Comparison of ENCODE assay signal across 8 cellular contexts in the genomic region with DNA sequence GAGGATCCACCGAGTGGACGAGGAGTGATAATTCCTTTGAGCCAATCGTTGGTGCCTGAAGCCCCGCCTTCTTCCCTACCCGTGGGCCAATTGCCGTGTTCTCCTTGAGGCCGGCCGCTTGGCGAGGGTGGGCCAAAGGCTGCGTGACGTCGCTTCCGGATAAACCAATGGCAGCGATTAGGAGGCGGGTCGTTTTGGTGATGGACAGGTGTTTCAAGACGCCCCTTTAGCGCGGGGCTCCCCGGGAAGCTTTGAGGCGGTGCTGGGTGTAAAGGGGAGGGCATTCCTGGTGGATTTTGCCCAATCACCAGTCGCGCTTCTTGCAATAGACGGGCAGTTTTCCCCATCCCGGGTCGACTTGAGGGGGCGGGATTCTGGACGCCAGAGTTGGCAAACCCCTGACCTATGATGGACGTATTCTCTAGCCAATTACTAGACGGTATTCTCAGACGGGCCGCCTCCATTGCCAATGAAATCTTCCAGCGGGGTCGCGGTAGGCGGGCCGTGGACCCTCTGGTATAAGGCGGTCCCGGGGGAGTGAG. TPM values are rescaled to one million over a fixed set of nuclear protein-coding genes. Genes with fewer than 3 reads are reported as not detected.
DNase-seq lines count a peak whose midpoint lies in the region; ATAC-seq and TF ChIP-seq lines count a peak whose summit lies in the region.

No MANE protein-coding gene starts in this region.

- TF ChIP-seq POLR2A in lower leg skin (IDR thresholded peaks at IDR 0.05): no peak

- H3K27me3 Mint-ChIP-seq in activated CD8-positive, alpha-beta T cell treated with anti-CD3 and anti-CD28 coated beads for 36 hours: no peaks in the 10 kb centered on the region

- peaks cover 30% of the 10 kb centered on the region for H3K4me1 Mint-ChIP-seq in activated CD8-positive, alpha-beta T cell treated with anti-CD3 and anti-CD28 coated beads for 36 hours (ENCODE audit: low read depth)

- WGBS in lower leg skin, 2 donors: 0 to 1% methylated on average over 38 to 39 of the region's 39 CpGs

- H3K27ac Mint-ChIP-seq in activated CD8-positive, alpha-beta T cell treated with anti-CD3 and anti-CD28 coated beads for 36 hours: peak overlapping the region; percentile 98

- H3K36me3 Mint-ChIP-seq in activated CD8-positive, alpha-beta T cell treated with anti-CD3 and anti-CD28 coated beads for 36 hours (ENCODE audit: low read depth): peaks cover 20% of the 10 kb centered on the region

- peak; percentile 94 to 100 (median 100) for DNase-seq in C1 segment of cervical spinal cord (lab: John Stamatoyannopoulos, UW)
- DNase-seq in HK-2 (ENCODE audit: unreplicated experiment): peak; percentile 100
- DNase-seq in NCI-H82 treated with DMSO at 0.1 percent for 48 hours (lab: John Stamatoyannopoulos, UW; ENCODE audit: unreplicated experiment): peak; percentile 100
- DNase-seq in activated CD8-positive, alpha-beta T cell treated with anti-CD3 and anti-CD28 coated beads for 36 hours: peak; percentile 100
- peak; percentile 100 for DNase-seq in ecto neural progenitor cell (ENCODE audit: low spot score)
- peak; percentile 100 for DNase-seq in lower leg skin (ENCODE audit: low spot score in 2 of 2)
- peak; percentile 95 to 98 for DNase-seq in stimulated activated CD4-positive, alpha-beta T cell treated with anti-CD3 and anti-CD28 coated beads, Interleukin-4, amount 100 ng/mL, for 4 hours

- CTCF ChIA-PET in activated CD8-positive, alpha-beta T cell treated with anti-CD3 and anti-CD28 coated beads for 36 hours (lab: Charles Lee): interaction anchor here (0.7 to 3.2 kb wide), 14 partner anchors 9 to 177 kb away, joined by 3 to 13 read pairs (median 4); a partner anchor contains a TSS

- peak; percentile 68 for ATAC-seq in GM19455 (IDR thresholded peaks at IDR 0.05; ENCODE audit: unreplicated experiment)
- peak; percentile 76 for ATAC-seq in activated CD8-positive, alpha-beta T cell treated with anti-CD3 and anti-CD28 coated beads for 36 hours

- no peaks in the 10 kb centered on the region for H3K9me3 Mint-ChIP-seq in activated CD8-positive, alpha-beta T cell treated with anti-CD3 and anti-CD28 coated beads for 36 hours

- TF ChIP-seq CTCF in activated CD8-positive, alpha-beta T cell treated with anti-CD3 and anti-CD28 coated beads for 36 hours (IDR thresholded peaks at IDR 0.05): no peak
- TF ChIP-seq CTCF in lower leg skin (IDR thresholded peaks at IDR 0.05): no peak

- peak overlapping the region; percentile 98 for H3K4me3 Mint-ChIP-seq in activated CD8-positive, alpha-beta T cell treated with anti-CD3 and anti-CD28 coated beads for 36 hours

- intact Hi-C loops in activated CD8-positive, alpha-beta T cell treated with anti-CD3 and anti-CD28 coated beads for 36 hours (cut with micrococcal nuclease): loop anchor here (5.0 kb wide), 2 partner anchors 34 to 84 kb away; a partner anchor contains a TSS
- intact Hi-C loops in lower leg skin (cut with DNase I; ENCODE audit: low total_unique reads): no loop called here

- H3K4me3 ChIP-seq in lower leg skin (ENCODE audit: low read depth, poor library complexity, severe bottlenecking): peak overlapping the region; percentile 80

- POLR2A ChIA-PET in activated CD8-positive, alpha-beta T cell treated with anti-CD3 and anti-CD28 coated beads for 36 hours (lab: Charles Lee): interaction anchor here (0.6 to 5.0 kb wide), 13 partner anchors 10 to 315 kb away, joined by 3 to 47 read pairs (median 7); a partner anchor contains a TSS

RNA-seq across cellular contexts. Expression of a gene that starts 0.3 kb away (rescaled TPM):
- total RNA-seq in activated CD8-positive, alpha-beta T cell treated with anti-CD3 and anti-CD28 coated beads for 36 hours: 100 to 1,000 TPM; 419 to 437 TPM
- total RNA-seq in lower leg skin: 100 to 1,000 TPM; 102 to 117 (median 108) TPM

RNA-seq across cellular contexts. Expression of a gene that starts 11.0 kb away (rescaled TPM):
- 10 to 100 TPM; 63.4 to 64.6 TPM for total RNA-seq in activated CD8-positive, alpha-beta T cell treated with anti-CD3 and anti-CD28 coated beads for 36 hours
- 1 to 10 TPM; 6.1 to 9.2 (median 6.6) TPM for total RNA-seq in lower leg skin

RNA-seq across cellular contexts. Expression of a gene that starts 11.1 kb away (rescaled TPM):
- 100 to 1,000 TPM in 1 of 2 experiments, 10 to 100 TPM in 1; 90.8 to 108 TPM for total RNA-seq in activated CD8-positive, alpha-beta T cell treated with anti-CD3 and anti-CD28 coated beads for 36 hours
- 100 to 1,000 TPM in 1 of 4 donors, 10 to 100 TPM in 3; 38.7 to 102 (median 74.9) TPM for total RNA-seq in lower leg skin

RNA-seq across cellular contexts. Expression of a gene that starts 12.6 kb away (rescaled TPM):
- total RNA-seq in activated CD8-positive, alpha-beta T cell treated with anti-CD3 and anti-CD28 coated beads for 36 hours: 1 to 10 TPM; 5.2 to 6.2 TPM
- 1 to 10 TPM in 3 of 4 donors, under 1 TPM in 1; 0.49 to 3.7 (median 3.5) TPM for total RNA-seq in lower leg skin

RNA-seq across cellular contexts. Expression of a gene that starts 14.2 kb away (rescaled TPM):
- 1 to 10 TPM in 1 of 2 experiments, under 1 TPM in 1; 0.69 to 1.0 TPM for total RNA-seq in activated CD8-positive, alpha-beta T cell treated with anti-CD3 and anti-CD28 coated beads for 36 hours
- total RNA-seq in lower leg skin: 1 to 10 TPM in 3 of 4 donors, under 1 TPM in 1; 0.97 to 3.3 (median 1.8) TPM

Comparison
In these comparisons a context has a peak if more than half of its experiments do, and no peak if none do; other contexts are left out.
1. Peak in every context shown above with its lines: DNase-seq, ATAC-seq and H3K4me3 ChIP-seq.
2. RNA of a gene that starts 11.0 kb away (total RNA-seq): 63.4 to 64.6 TPM in activated CD8-positive, alpha-beta T cell treated with anti-CD3 and anti-CD28 coated beads for 36 hours; 6.1 to 9.2 TPM in lower leg skin; every median in the first group is over 4 times any median in the second.